In the genomic region with DNA sequence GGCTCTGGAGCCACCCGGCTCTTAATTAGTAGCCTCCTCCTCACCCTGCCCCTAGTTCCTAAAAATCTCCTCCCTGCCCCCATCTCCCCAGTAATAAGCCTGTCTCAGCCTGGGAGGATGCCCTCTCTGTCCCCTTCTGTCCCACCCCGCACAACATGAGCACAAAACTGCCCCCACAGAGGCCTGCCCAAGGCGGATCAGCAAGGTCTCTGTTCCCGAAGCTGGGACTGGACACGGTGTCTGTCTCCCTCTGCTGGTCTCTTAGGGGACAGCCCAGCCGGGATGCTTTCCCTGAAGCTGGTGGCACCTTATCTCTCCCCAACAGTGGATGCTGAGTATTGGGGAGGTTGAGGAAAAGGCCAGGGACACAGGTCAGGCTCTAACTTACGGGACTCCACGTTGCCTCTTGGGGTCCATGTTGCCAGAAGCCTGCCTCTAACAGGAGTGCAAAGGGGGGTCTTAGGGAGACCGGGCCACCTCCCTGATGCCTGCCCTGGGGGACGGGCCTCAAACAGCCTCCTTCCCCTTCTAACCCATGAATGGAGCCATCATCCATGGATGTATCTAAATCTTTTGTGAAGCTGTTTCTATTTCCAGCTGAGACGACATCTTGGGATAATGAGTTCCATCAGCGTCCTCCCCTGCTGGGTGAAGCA, we compare ENCODE assay signal across 1 cellular context.
TF ChIP-seq lines count a peak whose summit lies in the region.

No MANE protein-coding gene starts in this region.

TF ChIP-seq in HCT116, 20 proteins besides CTCF, POLR2A, EP300 and RAD21 (continued from another document):
- TF ChIP-seq, protein P1, sequence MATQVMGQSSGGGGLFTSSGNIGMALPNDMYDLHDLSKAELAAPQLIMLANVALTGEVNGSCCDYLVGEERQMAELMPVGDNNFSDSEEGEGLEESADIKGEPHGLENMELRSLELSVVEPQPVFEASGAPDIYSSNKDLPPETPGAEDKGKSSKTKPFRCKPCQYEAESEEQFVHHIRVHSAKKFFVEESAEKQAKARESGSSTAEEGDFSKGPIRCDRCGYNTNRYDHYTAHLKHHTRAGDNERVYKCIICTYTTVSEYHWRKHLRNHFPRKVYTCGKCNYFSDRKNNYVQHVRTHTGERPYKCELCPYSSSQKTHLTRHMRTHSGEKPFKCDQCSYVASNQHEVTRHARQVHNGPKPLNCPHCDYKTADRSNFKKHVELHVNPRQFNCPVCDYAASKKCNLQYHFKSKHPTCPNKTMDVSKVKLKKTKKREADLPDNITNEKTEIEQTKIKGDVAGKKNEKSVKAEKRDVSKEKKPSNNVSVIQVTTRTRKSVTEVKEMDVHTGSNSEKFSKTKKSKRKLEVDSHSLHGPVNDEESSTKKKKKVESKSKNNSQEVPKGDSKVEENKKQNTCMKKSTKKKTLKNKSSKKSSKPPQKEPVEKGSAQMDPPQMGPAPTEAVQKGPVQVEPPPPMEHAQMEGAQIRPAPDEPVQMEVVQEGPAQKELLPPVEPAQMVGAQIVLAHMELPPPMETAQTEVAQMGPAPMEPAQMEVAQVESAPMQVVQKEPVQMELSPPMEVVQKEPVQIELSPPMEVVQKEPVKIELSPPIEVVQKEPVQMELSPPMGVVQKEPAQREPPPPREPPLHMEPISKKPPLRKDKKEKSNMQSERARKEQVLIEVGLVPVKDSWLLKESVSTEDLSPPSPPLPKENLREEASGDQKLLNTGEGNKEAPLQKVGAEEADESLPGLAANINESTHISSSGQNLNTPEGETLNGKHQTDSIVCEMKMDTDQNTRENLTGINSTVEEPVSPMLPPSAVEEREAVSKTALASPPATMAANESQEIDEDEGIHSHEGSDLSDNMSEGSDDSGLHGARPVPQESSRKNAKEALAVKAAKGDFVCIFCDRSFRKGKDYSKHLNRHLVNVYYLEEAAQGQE (IDR thresholded peaks at IDR 0.05; ENCODE audit: low read depth), result no peak
- TF ChIP-seq ELF1 (IDR thresholded peaks at IDR 0.05; ENCODE audit: borderline replicate concordance, low read depth) (no peak), ZFX (IDR thresholded peaks at IDR 0.05) (no peak), EZH2 (IDR thresholded peaks at IDR 0.05) (no peak)
TF ChIP-seq in HCT116: peak in this region for 2.
